18 cellular contexts compared by ENCODE assay signal in genomic region chr10:50619882-50620281, GRCh38. TPM values are rescaled to one million over a fixed set of nuclear protein-coding genes. Genes with fewer than 3 reads are reported as not detected.
DNase-seq lines count a peak whose midpoint lies in the region; ATAC-seq, FAIRE-seq and TF ChIP-seq lines count a peak whose summit lies in the region.
"Had no signal": no experiment of that assay in that cellular context is flagged by ENCODE, and none has a peak within 500 bp of the region (broad histone marks: within the 10 kb centered on the region; RNA-seq: fewer than 3 reads in every experiment).

No MANE protein-coding gene starts in this region.

- no peaks in the 10 kb centered on the region for H3K27me3 Mint-ChIP-seq in activated naive CD4-positive, alpha-beta T cell treated with anti-CD3 and anti-CD28 coated beads, Interleukin-2, amount 50 U/mL, for 24 hours
- H3K27me3 Mint-ChIP-seq: activated CD8-positive, alpha-beta memory T cell treated with anti-CD3 and anti-CD28 coated beads, Interleukin-2, amount 10 ng/mL, durations not matched to agents 7 days and 5 days; type B pancreatic cell had no signal

- H3K9me1 ChIP-seq in keratinocyte (ENCODE audit: control insufficient read depth, extremely low read depth, insufficient read depth, low read length), result peaks cover 1% of the 10 kb centered on the region

- H2AFZ ChIP-seq in keratinocyte (ENCODE audit: control insufficient read depth, low read length), result no peak overlapping the region

- no peak for ATAC-seq in activated naive CD4-positive, alpha-beta T cell treated with anti-CD3 and anti-CD28 coated beads, Interleukin-2, amount 50 U/mL, for 72 hours
- no peak for ATAC-seq in HG03439 (IDR thresholded peaks at IDR 0.05; ENCODE audit: unreplicated experiment)
- ATAC-seq: activated CD8-positive, alpha-beta memory T cell treated with anti-CD3 and anti-CD28 coated beads, Interleukin-2, amount 10 ng/mL, durations not matched to agents 7 days and 5 days; body of pancreas had no signal

- H3K36me3 ChIP-seq in bronchial epithelial cell (ENCODE audit: control insufficient read depth, insufficient read depth, low read length), result no peaks in the 10 kb centered on the region
- no peaks in the 10 kb centered on the region for H3K36me3 ChIP-seq in keratinocyte (ENCODE audit: control insufficient read depth in 2 of 2, extremely low read depth in 1 of 2, insufficient read depth in 2 of 2, low read length in 2 of 2)

- peaks cover 36% of the 10 kb centered on the region for H3K79me2 ChIP-seq in keratinocyte (ENCODE audit: control insufficient read depth, insufficient read depth, low read length)

- FAIRE-seq in bronchial epithelial cell (lab: Jason Lieb, UNC) (peak; percentile 23), keratinocyte (lab: Jason Lieb, UNC) (peak; percentile 51)

- H3K4me3 ChIP-seq in bronchial epithelial cell (ENCODE audit: low read depth, low read length) (no peak overlapping the region), keratinocyte (ENCODE audit: control insufficient read depth in 2 of 3, extremely low read depth in 1 of 3, insufficient read depth in 2 of 3, low read depth in 1 of 3, low read length in 3 of 3) (no peak overlapping the region)
- H3K4me3 ChIP-seq: body of pancreas, lung had no signal

- H4K20me1 ChIP-seq in keratinocyte (ENCODE audit: control insufficient read depth, extremely low read depth, insufficient read depth, low read length), result peaks cover 3% of the 10 kb centered on the region

- H3K27ac ChIP-seq in keratinocyte (ENCODE audit: control insufficient read depth, insufficient read depth, low read length), result peak overlapping the region; percentile 7
- H3K27ac ChIP-seq: 22Rv1 had no signal

- peak overlapping the region; percentile 16 for H3K4me3 Mint-ChIP-seq in activated naive CD4-positive, alpha-beta T cell treated with anti-CD3 and anti-CD28 coated beads, Interleukin-2, amount 50 U/mL, for 24 hours
- H3K4me3 Mint-ChIP-seq: activated CD8-positive, alpha-beta memory T cell treated with anti-CD3 and anti-CD28 coated beads, Interleukin-2, amount 10 ng/mL, durations not matched to agents 7 days and 5 days; CD14-positive monocyte; type B pancreatic cell had no signal

- no peak for DNase-seq in activated naive CD4-positive, alpha-beta T cell treated with anti-CD3 and anti-CD28 coated beads, Interleukin-2, amount 50 U/mL, for 72 hours (ENCODE audit: low spot score in 2 of 2)
- DNase-seq in bronchial epithelial cell (ENCODE audit: low read depth) (no peak), keratinocyte (ENCODE audit: low read depth, low spot score) (no peak), superior temporal gyrus (ENCODE audit: extremely low spot score) (peak; percentile 71), cerebellar cortex (ENCODE audit: low spot score) (no peak)
- DNase-seq in stimulated activated CD4-positive, alpha-beta T cell treated with anti-CD3 and anti-CD28 coated beads, Interleukin-2, amount 100 ng/mL, for 24 hours, result no peak
- DNase-seq: activated CD4-positive, alpha-beta T cell treated with anti-CD3 and anti-CD28 coated beads for 1 hour; activated CD8-positive, alpha-beta memory T cell treated with anti-CD3 and anti-CD28 coated beads, Interleukin-2, amount 10 ng/mL, durations not matched to agents 7 days and 5 days; activated naive CD4-positive, alpha-beta T cell; body of pancreas; effector CD8-positive, alpha-beta T cell; SW 1271 had no signal

- peaks cover 64% of the 10 kb centered on the region for H3K4me1 Mint-ChIP-seq in activated naive CD4-positive, alpha-beta T cell treated with anti-CD3 and anti-CD28 coated beads, Interleukin-2, amount 50 U/mL, for 24 hours

- dilution Hi-C loops in keratinocyte (cut with MboI; ENCODE audit: extremely low pct_ligation_motif_present, low sequenced_read_pairs), result no loop called here

- H3K4me1 ChIP-seq in keratinocyte (ENCODE audit: control insufficient read depth, extremely low read depth, insufficient read depth, low read length), result peaks cover 42% of the 10 kb centered on the region

- H3K9me3 ChIP-seq in keratinocyte (ENCODE audit: control insufficient read depth, low read depth, low read length), result no peaks in the 10 kb centered on the region
- H3K9me3 ChIP-seq: body of pancreas had no signal

- H3K9ac ChIP-seq in keratinocyte (ENCODE audit: control insufficient read depth, extremely low read depth, insufficient read depth, low read length), result no peak overlapping the region

- H3K4me2 ChIP-seq in keratinocyte (ENCODE audit: control insufficient read depth, extremely low read depth, insufficient read depth, low read depth, low read length), result peak overlapping the region; percentile 32

- TF ChIP-seq CTCF in bronchial epithelial cell (IDR thresholded peaks at IDR 0.05; ENCODE audit: insufficient read depth, low read length, severe bottlenecking) (no peak), keratinocyte (optimal IDR thresholded peaks at IDR 0.05 in 1 of 3, IDR thresholded peaks at IDR 0.05 in 1 of 3, conservative IDR thresholded peaks at IDR 0.05 in 1 of 3; ENCODE audit: extremely low read depth in 1 of 3, insufficient read depth in 2 of 3, low read length in 3 of 3) (no peak)

- H3K27me3 ChIP-seq in bronchial epithelial cell (ENCODE audit: control insufficient read depth, insufficient read depth, low read length) (no peaks in the 10 kb centered on the region), keratinocyte (ENCODE audit: control insufficient read depth, extremely low read depth, insufficient read depth, low read length) (no peaks in the 10 kb centered on the region)
- H3K27me3 ChIP-seq: body of pancreas had no signal

- no peaks in the 10 kb centered on the region for H3K36me3 Mint-ChIP-seq in activated naive CD4-positive, alpha-beta T cell treated with anti-CD3 and anti-CD28 coated beads, Interleukin-2, amount 50 U/mL, for 24 hours
- peaks cover 0 to 8% of the 10 kb centered on the region in 2 donors for H3K36me3 Mint-ChIP-seq in activated naive CD4-positive, alpha-beta T cell treated with anti-CD3 and anti-CD28 coated beads, Interleukin-2, amount 50 U/mL, for 72 hours
- H3K36me3 Mint-ChIP-seq: activated CD8-positive, alpha-beta memory T cell treated with anti-CD3 and anti-CD28 coated beads, Interleukin-2, amount 10 ng/mL, durations not matched to agents 7 days and 5 days; type B pancreatic cell had no signal

- H3K27ac Mint-ChIP-seq in activated naive CD4-positive, alpha-beta T cell treated with anti-CD3 and anti-CD28 coated beads, Interleukin-2, amount 50 U/mL, for 24 hours, result peak overlapping the region; percentile 79
- H3K27ac Mint-ChIP-seq in activated naive CD4-positive, alpha-beta T cell treated with anti-CD3 and anti-CD28 coated beads, Interleukin-2, amount 50 U/mL, for 72 hours, result no peak overlapping the region
- H3K27ac Mint-ChIP-seq: activated CD8-positive, alpha-beta memory T cell treated with anti-CD3 and anti-CD28 coated beads, Interleukin-2, amount 10 ng/mL, durations not matched to agents 7 days and 5 days; CD14-positive monocyte; type B pancreatic cell had no signal

- no peaks in the 10 kb centered on the region for H3K9me3 Mint-ChIP-seq in activated naive CD4-positive, alpha-beta T cell treated with anti-CD3 and anti-CD28 coated beads, Interleukin-2, amount 50 U/mL, for 24 hours
- H3K9me3 Mint-ChIP-seq in activated naive CD4-positive, alpha-beta T cell treated with anti-CD3 and anti-CD28 coated beads, Interleukin-2, amount 50 U/mL, for 72 hours, result no peaks in the 10 kb centered on the region
- H3K9me3 Mint-ChIP-seq: CD14-positive monocyte, type B pancreatic cell had no signal

RNA-seq across cellular contexts. Expression of gene SGMS1, which starts 3.9 kb away (rescaled TPM):
- total RNA-seq in activated naive CD4-positive, alpha-beta T cell treated with anti-CD3 and anti-CD28 coated beads, Interleukin-2, amount 50 U/mL, for 72 hours, result 10 to 100 TPM in 1 of 2 donors, 1 to 10 TPM in 1; 8.1 to 11.2 TPM
- 21.3 and 32.1 TPM in 2 replicates for total RNA-seq in bronchial epithelial cell
- 16.3 to 18.3 TPM (median 16.7 TPM) in 3 replicates for polyA plus RNA-seq in keratinocyte
- polyA plus RNA-seq in keratinocyte (2011; ENCODE audit: low read depth), result 96.4 TPM
- polyA plus RNA-seq in keratinocyte (2011; cell fraction: cytosol; rRNA removed), result 9.7 and 12.7 TPM in 2 replicates
- polyA plus RNA-seq in keratinocyte (2011; cell fraction: nucleus; rRNA removed), result 17.8 and 18.7 TPM in 2 replicates
- polyA plus RNA-seq in keratinocyte (2012; ENCODE audit: low replicate concordance), result 13.6 and 15.8 TPM in 2 replicates
- polyA minus RNA-seq in keratinocyte, result 18.4 to 24.3 TPM (median 18.9 TPM) in 3 replicates
- polyA minus RNA-seq in keratinocyte (2011; cell fraction: cytosol; rRNA and poly(A)+ RNA removed), result 21.9 TPM
- polyA minus RNA-seq in keratinocyte (2011; cell fraction: nucleus; rRNA and poly(A)+ RNA removed), result 31.7 and 46.4 TPM in 2 replicates
